ENCODE assay signal across 14 cellular contexts in genomic region chr2:55810621-55811020, GRCh38.
DNase-seq lines count a peak whose midpoint lies in the region; ATAC-seq and TF ChIP-seq lines count a peak whose summit lies in the region.
"Had no signal": no experiment of that assay in that cellular context is flagged by ENCODE, and none has a peak within 500 bp of the region (broad histone marks: within the 10 kb centered on the region; RNA-seq: fewer than 3 reads in every experiment).

No MANE protein-coding gene starts in this region.

- H3K4me3 ChIP-seq in left ventricle myocardium inferior (no peak overlapping the region), heart left ventricle (no peak overlapping the region), mammary epithelial cell (replicated peaks in 1 of 3; ENCODE audit: insufficient read depth in 1 of 3, low read depth in 2 of 3, low read length in 3 of 3) (no peak overlapping the region), sigmoid colon (no peak overlapping the region)
- H3K4me3 ChIP-seq: K562, SJCRH30 had no signal

- TF ChIP-seq POLR2A in heart left ventricle (IDR thresholded peaks at IDR 0.05) = no peak
- no peak for TF ChIP-seq POLR2A in sigmoid colon (IDR thresholded peaks at IDR 0.05)

- CTCF ChIA-PET in mammary epithelial cell (lab: Charles Lee; ENCODE audit: low non-redundant PET) = no interaction called here

- no peaks in the 10 kb centered on the region for H3K27me3 ChIP-seq in left ventricle myocardium inferior (ENCODE audit: low read depth)
- no peaks in the 10 kb centered on the region for H3K27me3 ChIP-seq in heart left ventricle
- H3K27me3 ChIP-seq in mammary epithelial cell (ENCODE audit: insufficient read depth, low read length) = no peaks in the 10 kb centered on the region
- H3K27me3 ChIP-seq in foreskin keratinocyte = no peaks in the 10 kb centered on the region
- no peaks in the 10 kb centered on the region for H3K27me3 ChIP-seq in sigmoid colon
- H3K27me3 ChIP-seq: SJCRH30 had no signal

- in situ Hi-C loops in mammary epithelial cell (cut with MboI; ENCODE audit: low sequenced_read_pairs in 2 of 2) = no loop called here

- DNase-seq in left ventricle myocardium inferior (no peak), heart left ventricle (no peak), mammary epithelial cell (no peak), foreskin keratinocyte (peak in 1 of 2 donors; percentile 2), NCI-H1694 (lab: John Stamatoyannopoulos, UW) (no peak), sigmoid colon (no peak), NCI-H146 (lab: John Stamatoyannopoulos, UW) (no peak)
- DNase-seq: Caco-2, NCI-H1048, NCI-H82, RPMI8226, SJCRH30 had no signal

- H3K36me3 ChIP-seq in left ventricle myocardium inferior = no peaks in the 10 kb centered on the region
- no peaks in the 10 kb centered on the region for H3K36me3 ChIP-seq in heart left ventricle
- H3K36me3 ChIP-seq in mammary epithelial cell (ENCODE audit: insufficient read depth, low read length) = no peaks in the 10 kb centered on the region
- H3K36me3 ChIP-seq in sigmoid colon = no peaks in the 10 kb centered on the region
- H3K36me3 ChIP-seq: SJCRH30 had no signal

- intact Hi-C loops in left ventricle myocardium inferior (cut with micrococcal nuclease) = no loop called here
- intact Hi-C loops in heart left ventricle (cut with DNase I) = no loop called here
- intact Hi-C loops in mammary epithelial cell (cut with micrococcal nuclease) = no loop called here
- intact Hi-C loops in sigmoid colon (cut with DNase I) = no loop called here

- H3K9ac ChIP-seq in mammary epithelial cell (ENCODE audit: insufficient read depth, low read length) = no peak overlapping the region

- BruUV-seq in mammary epithelial cell (replicated peaks; lab: Mats Ljungman, UMichigan) = no TSS peak

- TF ChIP-seq EP300 in sigmoid colon (IDR thresholded peaks at IDR 0.05) = no peak

- no peak for ATAC-seq in heart left ventricle
- no peak for ATAC-seq in foreskin keratinocyte
- ATAC-seq in HG02973 (IDR thresholded peaks at IDR 0.05; ENCODE audit: unreplicated experiment) = no peak
- ATAC-seq: K562 had no signal

- H3K27ac ChIP-seq in left ventricle myocardium inferior (replicated peaks) (peak overlapping the region; percentile 78), heart left ventricle (no peak overlapping the region), mammary epithelial cell (ENCODE audit: insufficient read depth, low read depth, low read length) (no peak overlapping the region), foreskin keratinocyte (peak overlapping the region; percentile 45), sigmoid colon (no peak overlapping the region)
- H3K27ac ChIP-seq: SJCRH30 had no signal

- dilution Hi-C loops in mammary epithelial cell (cut with HindIII; ENCODE audit: low sequenced_read_pairs) = no loop called here

- no peak for TF ChIP-seq CTCF in left ventricle myocardium inferior (IDR thresholded peaks at IDR 0.05; ENCODE audit: borderline replicate concordance)
- no peak for TF ChIP-seq CTCF in heart left ventricle (IDR thresholded peaks at IDR 0.05)
- TF ChIP-seq CTCF in mammary epithelial cell (conservative IDR thresholded peaks at IDR 0.05 in 1 of 2, IDR thresholded peaks at IDR 0.05 in 1 of 2; ENCODE audit: extremely low read depth in 1 of 2, insufficient read depth in 1 of 2, low read depth in 1 of 2, low read length in 2 of 2) = no peak
- no peak for TF ChIP-seq CTCF in foreskin keratinocyte (conservative IDR thresholded peaks at IDR 0.05)
- no peak for TF ChIP-seq CTCF in sigmoid colon (IDR thresholded peaks at IDR 0.05)

- H2AFZ ChIP-seq in mammary epithelial cell (ENCODE audit: low read depth, low read length) = no peak overlapping the region

- H4K20me1 ChIP-seq in mammary epithelial cell (ENCODE audit: insufficient read depth, low read length) = no peaks in the 10 kb centered on the region

- H3K4me1 ChIP-seq in left ventricle myocardium inferior (peaks cover 16% of the 10 kb centered on the region), heart left ventricle (peaks cover 0 to 11% (median 0%) of the 10 kb centered on the region in 12 donors), mammary epithelial cell (ENCODE audit: insufficient read depth, low read length) (peaks cover 12% of the 10 kb centered on the region), foreskin keratinocyte (peaks cover 15% of the 10 kb centered on the region), sigmoid colon (no peaks in the 10 kb centered on the region)
- H3K4me1 ChIP-seq: SJCRH30 had no signal

- WGBS in heart left ventricle, 4 donors = 54 to 62% (median 55%) methylated on average over 3 of the region's 3 CpGs
- 26% methylated on average over 3 of the region's 3 CpGs for WGBS in mammary epithelial cell (ENCODE audit: low coverage, missing lambda C conversion rate)
- WGBS in sigmoid colon, 2 donors = 27 to 65% methylated on average over 3 of the region's 3 CpGs

- H3K9me3 ChIP-seq in left ventricle myocardium inferior (replicated peaks) = peaks cover 6% of the 10 kb centered on the region
- peaks cover 0 to 9% (median 0%) of the 10 kb centered on the region in 12 donors for H3K9me3 ChIP-seq in heart left ventricle
- no peaks in the 10 kb centered on the region for H3K9me3 ChIP-seq in mammary epithelial cell (replicated peaks; ENCODE audit: insufficient read depth, low read length)
- no peaks in the 10 kb centered on the region for H3K9me3 ChIP-seq in sigmoid colon
- H3K9me3 ChIP-seq: Caco-2, SJCRH30 had no signal

- H3K79me2 ChIP-seq in mammary epithelial cell (ENCODE audit: insufficient read depth, low read length) = no peaks in the 10 kb centered on the region

- H3K4me2 ChIP-seq in mammary epithelial cell (ENCODE audit: insufficient read depth, low read depth, low read length) = peak overlapping the region; percentile 36

Comparison
In these comparisons a context has a peak if more than half of its experiments do, and no peak if none do; other contexts are left out.
1. H3K27ac ChIP-seq: peak in left ventricle myocardium inferior (single experiment) and foreskin keratinocyte (single experiment); none in heart left ventricle (0 of 12), mammary epithelial cell (single experiment) and sigmoid colon (0 of 4).